Comparison of ENCODE assay signal across 19 cellular contexts in the genomic region with DNA sequence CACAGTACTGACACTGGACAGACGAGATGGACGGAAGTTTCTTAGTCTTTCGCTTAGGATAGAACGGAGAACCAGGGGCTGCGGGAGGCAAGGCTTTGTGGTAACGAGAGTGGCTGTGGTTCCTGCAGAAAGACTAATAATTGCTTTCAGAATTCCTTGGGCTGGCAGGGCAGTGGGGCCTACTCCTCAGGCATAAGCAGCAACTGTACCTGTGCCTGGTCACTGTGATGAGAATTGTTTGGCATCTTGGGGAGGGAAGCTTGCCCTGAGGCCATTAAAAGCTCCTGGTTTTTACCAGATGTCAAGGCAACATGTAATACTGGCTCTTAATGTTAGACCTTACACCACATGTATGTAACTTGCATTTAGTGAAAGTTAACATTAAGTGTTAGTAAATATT.
"Had no signal": no experiment of that assay in that cellular context is flagged by ENCODE, and none has a peak within 500 bp of the region (broad histone marks: within the 10 kb centered on the region; RNA-seq: fewer than 3 reads in every experiment).

No MANE protein-coding gene starts in this region.

- H3K27ac ChIP-seq: gastroesophageal sphincter, thoracic aorta had no signal

- H3K27me3 ChIP-seq: gastroesophageal sphincter had no signal

- ATAC-seq: activated CD8-positive, alpha-beta memory T cell treated with anti-CD3 and anti-CD28 coated beads, Interleukin-2, amount 10 ng/mL, durations not matched to agents 7 days and 5 days; activated naive CD8-positive, alpha-beta T cell treated with anti-CD3 and anti-CD28 coated beads, Interleukin-2, amount 50 U/mL, for 24 hours; gastroesophageal sphincter; mucosa of descending colon; naive thymus-derived CD8-positive, alpha-beta T cell; stimulated activated naive CD8-positive, alpha-beta T cell treated with anti-CD3 and anti-CD28 coated beads, Interleukin-15, amount 100 ng/mL, for 72 hours had no signal

- H3K27ac Mint-ChIP-seq: activated naive CD8-positive, alpha-beta T cell treated with anti-CD3 and anti-CD28 coated beads, Interleukin-2, amount 50 U/mL, for 24 hours had no signal

- DNase-seq: activated CD4-positive, alpha-beta T cell treated with anti-CD3 and anti-CD28 coated beads for 1 hour; activated CD4-positive, alpha-beta T cell treated with anti-CD3 and anti-CD28 coated beads, Interleukin-2, amount 50 U/mL, for 48 hours; activated CD8-positive, alpha-beta memory T cell treated with anti-CD3 and anti-CD28 coated beads, Interleukin-2, amount 10 ng/mL, durations not matched to agents 7 days and 5 days; activated naive CD4-positive, alpha-beta T cell; activated naive CD8-positive, alpha-beta T cell treated with anti-CD3 and anti-CD28 coated beads, Interleukin-2, amount 50 U/mL, for 24 hours; cortex of kidney; effector CD8-positive, alpha-beta T cell; hypothalamus; mucosa of descending colon; naive thymus-derived CD8-positive, alpha-beta T cell; stimulated activated CD4-positive, alpha-beta T cell treated with anti-CD3 and anti-CD28 coated beads, Interleukin-4, amount 100 ng/mL, for 1 hour; stimulated activated CD8-positive, alpha-beta memory T cell treated with anti-CD3 and anti-CD28 coated beads, Interleukin-4, amount 100 ng/mL, for 48 hours; stimulated activated naive CD8-positive, alpha-beta T cell treated with anti-CD3 and anti-CD28 coated beads, Interleukin-15, amount 100 ng/mL, for 72 hours; SW 1271; T-helper 9 cell had no signal

- H3K36me3 ChIP-seq: thoracic aorta had no signal

- H3K9me3 Mint-ChIP-seq: activated naive CD8-positive, alpha-beta T cell treated with anti-CD3 and anti-CD28 coated beads, Interleukin-2, amount 50 U/mL, for 24 hours; central memory CD8-positive, alpha-beta T cell; naive thymus-derived CD8-positive, alpha-beta T cell; stimulated activated naive CD8-positive, alpha-beta T cell treated with anti-CD3 and anti-CD28 coated beads, Interleukin-15, amount 100 ng/mL, for 72 hours had no signal

- H3K4me3 Mint-ChIP-seq: activated CD8-positive, alpha-beta memory T cell treated with anti-CD3 and anti-CD28 coated beads, Interleukin-2, amount 10 ng/mL, durations not matched to agents 7 days and 5 days; activated naive CD8-positive, alpha-beta T cell treated with anti-CD3 and anti-CD28 coated beads, Interleukin-2, amount 50 U/mL, for 24 hours; central memory CD8-positive, alpha-beta T cell; naive thymus-derived CD8-positive, alpha-beta T cell; stimulated activated naive CD8-positive, alpha-beta T cell treated with anti-CD3 and anti-CD28 coated beads, Interleukin-15, amount 100 ng/mL, for 72 hours had no signal

- H3K9me3 ChIP-seq: gastroesophageal sphincter, mucosa of descending colon, thoracic aorta had no signal

- H3K27me3 Mint-ChIP-seq: activated CD8-positive, alpha-beta memory T cell treated with anti-CD3 and anti-CD28 coated beads, Interleukin-2, amount 10 ng/mL, durations not matched to agents 7 days and 5 days; activated naive CD8-positive, alpha-beta T cell treated with anti-CD3 and anti-CD28 coated beads, Interleukin-2, amount 50 U/mL, for 24 hours; central memory CD8-positive, alpha-beta T cell; naive thymus-derived CD8-positive, alpha-beta T cell; stimulated activated naive CD8-positive, alpha-beta T cell treated with anti-CD3 and anti-CD28 coated beads, Interleukin-15, amount 100 ng/mL, for 72 hours had no signal

- H3K4me3 ChIP-seq: gastroesophageal sphincter, lung, mucosa of descending colon, thoracic aorta had no signal
